ENCODE assay signal across 1 cellular context in the genomic region with DNA sequence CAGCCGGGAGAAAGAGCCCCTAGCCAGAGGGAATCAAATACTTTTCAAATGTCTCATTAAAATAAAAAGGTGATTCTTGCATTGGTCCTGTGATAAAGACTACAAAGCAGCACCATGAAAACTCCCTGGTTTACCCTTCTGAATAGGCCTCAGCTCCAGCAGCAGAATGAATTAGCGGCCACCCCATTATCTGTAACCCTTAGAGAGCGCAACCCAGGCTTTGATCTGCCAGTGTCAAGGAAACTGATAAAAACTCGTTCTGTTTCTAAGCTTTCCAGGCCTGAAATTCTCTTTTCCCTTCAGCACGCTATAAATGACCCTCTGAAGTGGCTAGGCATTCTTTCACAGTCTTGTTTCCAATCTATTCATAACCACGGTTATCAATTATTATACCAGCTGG.
TF ChIP-seq lines count a peak whose summit lies in the region.

No MANE protein-coding gene starts in this region.

TF ChIP-seq in GM23338, 12 proteins besides CTCF, POLR2A, EP300 and RAD21 (continued from another document):
- TF ChIP-seq, protein P1, sequence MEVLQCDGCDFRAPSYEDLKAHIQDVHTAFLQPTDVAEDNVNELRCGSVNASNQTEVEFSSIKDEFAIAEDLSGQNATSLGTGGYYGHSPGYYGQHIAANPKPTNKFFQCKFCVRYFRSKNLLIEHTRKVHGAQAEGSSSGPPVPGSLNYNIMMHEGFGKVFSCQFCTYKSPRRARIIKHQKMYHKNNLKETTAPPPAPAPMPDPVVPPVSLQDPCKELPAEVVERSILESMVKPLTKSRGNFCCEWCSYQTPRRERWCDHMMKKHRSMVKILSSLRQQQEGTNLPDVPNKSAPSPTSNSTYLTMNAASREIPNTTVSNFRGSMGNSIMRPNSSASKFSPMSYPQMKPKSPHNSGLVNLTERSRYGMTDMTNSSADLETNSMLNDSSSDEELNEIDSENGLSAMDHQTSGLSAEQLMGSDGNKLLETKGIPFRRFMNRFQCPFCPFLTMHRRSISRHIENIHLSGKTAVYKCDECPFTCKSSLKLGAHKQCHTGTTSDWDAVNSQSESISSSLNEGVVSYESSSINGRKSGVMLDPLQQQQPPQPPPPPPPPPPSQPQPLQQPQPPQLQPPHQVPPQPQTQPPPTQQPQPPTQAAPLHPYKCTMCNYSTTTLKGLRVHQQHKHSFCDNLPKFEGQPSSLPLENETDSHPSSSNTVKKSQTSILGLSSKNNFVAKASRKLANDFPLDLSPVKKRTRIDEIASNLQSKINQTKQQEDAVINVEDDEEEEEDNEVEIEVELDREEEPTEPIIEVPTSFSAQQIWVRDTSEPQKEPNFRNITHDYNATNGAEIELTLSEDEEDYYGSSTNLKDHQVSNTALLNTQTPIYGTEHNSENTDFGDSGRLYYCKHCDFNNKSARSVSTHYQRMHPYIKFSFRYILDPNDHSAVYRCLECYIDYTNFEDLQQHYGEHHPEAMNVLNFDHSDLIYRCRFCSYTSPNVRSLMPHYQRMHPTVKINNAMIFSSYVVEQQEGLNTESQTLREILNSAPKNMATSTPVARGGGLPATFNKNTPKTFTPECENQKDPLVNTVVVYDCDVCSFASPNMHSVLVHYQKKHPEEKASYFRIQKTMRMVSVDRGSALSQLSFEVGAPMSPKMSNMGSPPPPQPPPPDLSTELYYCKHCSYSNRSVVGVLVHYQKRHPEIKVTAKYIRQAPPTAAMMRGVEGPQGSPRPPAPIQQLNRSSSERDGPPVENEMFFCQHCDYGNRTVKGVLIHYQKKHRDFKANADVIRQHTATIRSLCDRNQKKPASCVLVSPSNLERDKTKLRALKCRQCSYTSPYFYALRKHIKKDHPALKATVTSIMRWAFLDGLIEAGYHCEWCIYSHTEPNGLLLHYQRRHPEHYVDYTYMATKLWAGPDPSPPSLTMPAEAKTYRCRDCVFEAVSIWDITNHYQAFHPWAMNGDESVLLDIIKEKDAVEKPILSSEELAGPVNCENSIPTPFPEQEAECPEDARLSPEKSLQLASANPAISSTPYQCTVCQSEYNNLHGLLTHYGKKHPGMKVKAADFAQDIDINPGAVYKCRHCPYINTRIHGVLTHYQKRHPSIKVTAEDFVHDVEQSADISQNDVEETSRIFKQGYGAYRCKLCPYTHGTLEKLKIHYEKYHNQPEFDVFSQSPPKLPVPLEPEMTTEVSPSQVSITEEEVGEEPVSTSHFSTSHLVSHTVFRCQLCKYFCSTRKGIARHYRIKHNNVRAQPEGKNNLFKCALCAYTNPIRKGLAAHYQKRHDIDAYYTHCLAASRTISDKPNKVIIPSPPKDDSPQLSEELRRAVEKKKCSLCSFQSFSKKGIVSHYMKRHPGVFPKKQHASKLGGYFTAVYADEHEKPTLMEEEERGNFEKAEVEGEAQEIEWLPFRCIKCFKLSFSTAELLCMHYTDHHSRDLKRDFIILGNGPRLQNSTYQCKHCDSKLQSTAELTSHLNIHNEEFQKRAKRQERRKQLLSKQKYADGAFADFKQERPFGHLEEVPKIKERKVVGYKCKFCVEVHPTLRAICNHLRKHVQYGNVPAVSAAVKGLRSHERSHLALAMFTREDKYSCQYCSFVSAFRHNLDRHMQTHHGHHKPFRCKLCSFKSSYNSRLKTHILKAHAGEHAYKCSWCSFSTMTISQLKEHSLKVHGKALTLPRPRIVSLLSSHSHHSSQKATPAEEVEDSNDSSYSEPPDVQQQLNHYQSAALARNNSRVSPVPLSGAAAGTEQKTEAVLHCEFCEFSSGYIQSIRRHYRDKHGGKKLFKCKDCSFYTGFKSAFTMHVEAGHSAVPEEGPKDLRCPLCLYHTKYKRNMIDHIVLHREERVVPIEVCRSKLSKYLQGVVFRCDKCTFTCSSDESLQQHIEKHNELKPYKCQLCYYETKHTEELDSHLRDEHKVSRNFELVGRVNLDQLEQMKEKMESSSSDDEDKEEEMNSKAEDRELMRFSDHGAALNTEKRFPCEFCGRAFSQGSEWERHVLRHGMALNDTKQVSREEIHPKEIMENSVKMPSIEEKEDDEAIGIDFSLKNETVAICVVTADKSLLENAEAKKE (CRISPR knock-in tag; IDR thresholded peaks at IDR 0.05): no peak
- TF ChIP-seq NANOG (IDR thresholded peaks at IDR 0.05; ENCODE audit: borderline replicate concordance): no peak
- no peak for TF ChIP-seq CREB1 (CRISPR knock-in tag; IDR thresholded peaks at IDR 0.05; ENCODE audit: low read depth)
- TF ChIP-seq EZH2phosphoT487 (IDR thresholded peaks at IDR 0.05; ENCODE audit: unreplicated experiment): no peak
- no peak for TF ChIP-seq POLR2AphosphoS5 (IDR thresholded peaks at IDR 0.05; ENCODE audit: low read depth)
- TF ChIP-seq, protein P2, sequence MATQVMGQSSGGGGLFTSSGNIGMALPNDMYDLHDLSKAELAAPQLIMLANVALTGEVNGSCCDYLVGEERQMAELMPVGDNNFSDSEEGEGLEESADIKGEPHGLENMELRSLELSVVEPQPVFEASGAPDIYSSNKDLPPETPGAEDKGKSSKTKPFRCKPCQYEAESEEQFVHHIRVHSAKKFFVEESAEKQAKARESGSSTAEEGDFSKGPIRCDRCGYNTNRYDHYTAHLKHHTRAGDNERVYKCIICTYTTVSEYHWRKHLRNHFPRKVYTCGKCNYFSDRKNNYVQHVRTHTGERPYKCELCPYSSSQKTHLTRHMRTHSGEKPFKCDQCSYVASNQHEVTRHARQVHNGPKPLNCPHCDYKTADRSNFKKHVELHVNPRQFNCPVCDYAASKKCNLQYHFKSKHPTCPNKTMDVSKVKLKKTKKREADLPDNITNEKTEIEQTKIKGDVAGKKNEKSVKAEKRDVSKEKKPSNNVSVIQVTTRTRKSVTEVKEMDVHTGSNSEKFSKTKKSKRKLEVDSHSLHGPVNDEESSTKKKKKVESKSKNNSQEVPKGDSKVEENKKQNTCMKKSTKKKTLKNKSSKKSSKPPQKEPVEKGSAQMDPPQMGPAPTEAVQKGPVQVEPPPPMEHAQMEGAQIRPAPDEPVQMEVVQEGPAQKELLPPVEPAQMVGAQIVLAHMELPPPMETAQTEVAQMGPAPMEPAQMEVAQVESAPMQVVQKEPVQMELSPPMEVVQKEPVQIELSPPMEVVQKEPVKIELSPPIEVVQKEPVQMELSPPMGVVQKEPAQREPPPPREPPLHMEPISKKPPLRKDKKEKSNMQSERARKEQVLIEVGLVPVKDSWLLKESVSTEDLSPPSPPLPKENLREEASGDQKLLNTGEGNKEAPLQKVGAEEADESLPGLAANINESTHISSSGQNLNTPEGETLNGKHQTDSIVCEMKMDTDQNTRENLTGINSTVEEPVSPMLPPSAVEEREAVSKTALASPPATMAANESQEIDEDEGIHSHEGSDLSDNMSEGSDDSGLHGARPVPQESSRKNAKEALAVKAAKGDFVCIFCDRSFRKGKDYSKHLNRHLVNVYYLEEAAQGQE (IDR thresholded peaks at IDR 0.05; ENCODE audit: unreplicated experiment): no peak
- TF ChIP-seq EZH2 (IDR thresholded peaks at IDR 0.05; ENCODE audit: low read depth, unreplicated experiment): no peak
- no peak for TF ChIP-seq ZNF331 (CRISPR knock-in tag; IDR thresholded peaks at IDR 0.05; ENCODE audit: low read depth)
- TF ChIP-seq STAT1 (IDR thresholded peaks at IDR 0.05; ENCODE audit: unreplicated experiment): no peak
